In the genomic region with DNA sequence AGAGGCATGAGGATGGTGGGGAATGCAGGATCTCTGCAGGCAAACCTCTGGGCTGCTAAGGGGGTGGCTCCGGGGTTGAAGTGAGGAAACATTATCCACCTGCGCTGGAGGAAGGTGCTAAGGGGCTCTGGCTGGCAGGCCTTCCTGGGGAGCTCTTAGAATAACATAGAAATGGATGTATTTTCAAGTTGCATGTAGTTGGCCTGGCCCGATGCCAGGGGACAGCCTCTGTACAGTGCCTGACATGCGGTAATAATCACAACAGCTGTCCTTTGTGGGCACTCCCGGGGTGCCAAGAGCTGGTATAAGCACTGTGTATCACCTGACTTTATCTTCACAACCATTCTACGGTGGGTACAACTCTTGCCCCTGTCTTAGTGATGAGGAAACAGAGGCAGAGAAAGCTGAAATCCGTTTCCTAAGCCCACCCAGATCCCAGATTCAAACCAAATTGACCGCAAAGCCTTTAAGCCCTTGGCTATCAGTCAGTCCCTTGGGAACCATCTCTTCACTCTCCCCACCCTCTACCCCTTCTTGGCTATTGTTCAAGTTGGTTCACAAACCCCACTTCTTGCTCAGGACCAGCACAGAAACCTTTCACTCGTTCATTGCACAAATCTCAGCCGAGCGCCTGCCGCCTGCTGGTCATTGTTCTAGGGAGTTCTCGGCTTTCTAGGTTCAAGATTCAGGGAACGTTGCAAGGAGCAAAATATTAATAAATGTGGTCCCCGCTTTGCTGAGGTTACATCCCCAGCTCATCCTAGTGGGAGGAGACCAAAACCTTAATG, we compare ENCODE assay signal across 23 cellular contexts. TPM values are rescaled to one million over a fixed set of nuclear protein-coding genes. Genes with fewer than 3 reads are reported as not detected.
DNase-seq lines count a peak whose midpoint lies in the region; TF ChIP-seq lines count a peak whose summit lies in the region.
"Had no signal": no experiment of that assay in that cellular context is flagged by ENCODE, and none has a peak within 500 bp of the region (broad histone marks: within the 10 kb centered on the region; RNA-seq: fewer than 3 reads in every experiment).

No MANE protein-coding gene starts in this region.

- H2BK5ac ChIP-seq in H9 (ENCODE audit: insufficient read length, low read length) = no peak overlapping the region

- no CpG with 5 or more reads among the region's 15 CpGs for WGBS in H9 (ENCODE audit: extremely low coverage, insufficient read length, low lambda C conversion rate)

- no peak overlapping the region for H3K23ac ChIP-seq in H9 (ENCODE audit: insufficient read length, low read depth, low read length)

- H3K27me3 Mint-ChIP-seq in H9 (ENCODE audit: low read depth) (peaks cover 26% of the 10 kb centered on the region), glutamatergic neuron (ENCODE audit: unreplicated experiment) (peaks cover 4% of the 10 kb centered on the region)

- H3K27me3 ChIP-seq in H9 (ENCODE audit: insufficient read depth, low read length) = no peaks in the 10 kb centered on the region

- no peak overlapping the region for H2AFZ ChIP-seq in H9 (ENCODE audit: low read length)

- no peaks in the 10 kb centered on the region for H3K23me2 ChIP-seq in H9 (ENCODE audit: insufficient read length, low read depth, low read length, poor library complexity, severe bottlenecking)

- H3K4me3 Mint-ChIP-seq in H9 (no peak overlapping the region), glutamatergic neuron (ENCODE audit: unreplicated experiment) (no peak overlapping the region)
- H3K4me3 Mint-ChIP-seq: activated T-cell treated with anti-CD3 and anti-CD28 coated beads, Interleukin-2, amount 50 U/mL, for 24 hours; neural crest cell; T-helper 17 cell had no signal

- TF ChIP-seq CTCF in H9 (conservative IDR thresholded peaks at IDR 0.05) (0 out of 3 replicates have a peak, but pooled peaks have one; percentile 19), astrocyte of the spinal cord (IDR thresholded peaks at IDR 0.05; ENCODE audit: low read depth, low read length) (peak; percentile 12), glutamatergic neuron (IDR thresholded peaks at IDR 0.05; ENCODE audit: partially characterized antibody, unreplicated experiment) (no peak)

- no peak overlapping the region for H4K8ac ChIP-seq in H9 (replicated peaks; ENCODE audit: insufficient read length, low read depth, low read length)

- H4K20me1 ChIP-seq in H9 (ENCODE audit: control insufficient read depth, insufficient read depth, insufficient read length) = no peaks in the 10 kb centered on the region

- H3K9me3 ChIP-seq in H9 (ENCODE audit: control insufficient read depth, low read depth, low read length) = no peaks in the 10 kb centered on the region
- H3K9me3 ChIP-seq: SK-N-SH had no signal

- no peak overlapping the region for H3K4ac ChIP-seq in H9 (ENCODE audit: low read depth, low read length)

- in situ Hi-C loops in astrocyte of the spinal cord (cut with HindIII; ENCODE audit: low sequenced_read_pairs) = no loop called here

- no peak overlapping the region for H3T11ph ChIP-seq in H9 (ENCODE audit: low read length)

- peaks cover under 1 to 6% (median 3%) of the 10 kb centered on the region in 3 experiments; a peak in 4 of 7 replicates for H3K36me3 Mint-ChIP-seq in H9 (ENCODE audit: insufficient read depth in 1 of 3, low read depth in 3 of 3)
- H3K36me3 Mint-ChIP-seq in glutamatergic neuron (ENCODE audit: unreplicated experiment) = peaks cover 6% of the 10 kb centered on the region

- no peak overlapping the region for H4K5ac ChIP-seq in H9 (ENCODE audit: insufficient read length, low read depth, low read length)

- DNase-seq in D341Med (ENCODE audit: low spot score) = peak; percentile 2
- no peak for DNase-seq in H9
- no peak for DNase-seq in astrocyte of the spinal cord (ENCODE audit: low read depth, low spot score)
- peak; percentile 3 for DNase-seq in glutamatergic neuron
- DNase-seq in stimulated activated CD4-positive, alpha-beta T cell treated with anti-CD3 and anti-CD28 coated beads, Interleukin-4, amount 100 ng/mL, for 4 hours = no peak
- DNase-seq in AG08396 (ENCODE audit: low spot score) = no peak
- DNase-seq in GM19238 (ENCODE audit: insufficient read length, low spot score) = no peak
- DNase-seq in stimulated activated CD4-positive, alpha-beta T cell treated with anti-CD3 and anti-CD28 coated beads, Interleukin-15, amount 100 ng/mL, for 24 hours = no peak
- DNase-seq: activated CD4-positive, alpha-beta T cell treated with anti-CD3 and anti-CD28 coated beads for 4 hours; activated T-cell treated with anti-CD3 and anti-CD28 coated beads, Interleukin-2, amount 50 U/mL, for 24 hours; DND-41; NCI-H1092; NCI-H2029 treated with DMSO at 0.1 percent for 48 hours; SK-N-SH; T-helper 17 cell; trophoblast cell had no signal

- H3K4me1 Mint-ChIP-seq in H9 (peaks cover 0 to 2% of the 10 kb centered on the region in 2 experiments; a peak in 1 of 4 replicates), glutamatergic neuron (ENCODE audit: low read depth, unreplicated experiment) (no peaks in the 10 kb centered on the region)
- H3K4me1 Mint-ChIP-seq: neural crest cell, T-helper 17 cell had no signal

- no peak overlapping the region for H3K4me3 ChIP-seq in astrocyte of the spinal cord (ENCODE audit: low read depth, low read length)
- H3K4me3 ChIP-seq: lung had no signal

- H3K9me3 Mint-ChIP-seq in H9 (peaks cover 5 to 6% of the 10 kb centered on the region in 2 experiments), glutamatergic neuron (ENCODE audit: unreplicated experiment) (peaks cover 3% of the 10 kb centered on the region)
- H3K9me3 Mint-ChIP-seq: activated T-cell treated with anti-CD3 and anti-CD28 coated beads, Interleukin-2, amount 50 U/mL, for 24 hours had no signal

- H3K56ac ChIP-seq in H9 (ENCODE audit: insufficient read length, low read depth, low read length) = no peak overlapping the region

- H4K91ac ChIP-seq in H9 (ENCODE audit: insufficient read length, low read depth, low read length) = no peak overlapping the region

- no peak overlapping the region for H3K27ac ChIP-seq in H9 (ENCODE audit: insufficient read length, low read depth, low read length)

- no peak overlapping the region for H2BK20ac ChIP-seq in H9 (ENCODE audit: low read depth, low read length, poor library complexity, severe bottlenecking)

- no peak overlapping the region for H2AK5ac ChIP-seq in H9 (ENCODE audit: insufficient read length, low read length)

- no peak overlapping the region for H2BK12ac ChIP-seq in H9 (ENCODE audit: insufficient read length, low read depth, low read length)

- H3K79me2 ChIP-seq in H9 (ENCODE audit: insufficient read depth, low read length) = no peaks in the 10 kb centered on the region

- H3K4me2 ChIP-seq in H9 (ENCODE audit: insufficient read depth, insufficient read length, low read length) = no peak overlapping the region
- H3K4me2 ChIP-seq: SK-N-SH had no signal

- H3K4me1 ChIP-seq in H9 (ENCODE audit: insufficient read depth, low read length) = no peaks in the 10 kb centered on the region

- H2BK120ac ChIP-seq in H9 (ENCODE audit: low read depth, low read length, poor library complexity, severe bottlenecking) = no peak overlapping the region

- H2BK15ac ChIP-seq in H9 (ENCODE audit: low read depth, low read length) = no peak overlapping the region

- H3K14ac ChIP-seq in H9 (ENCODE audit: insufficient read depth, low read length) = no peak overlapping the region

- H3K79me1 ChIP-seq in H9 (ENCODE audit: insufficient read depth, low read depth, low read length, poor library complexity, severe bottlenecking) = no peaks in the 10 kb centered on the region

- H3K9ac ChIP-seq in H9 (ENCODE audit: extremely low read depth, insufficient read length, low read length) = no peak overlapping the region
- H3K9ac ChIP-seq: SK-N-SH had no signal

- H3K18ac ChIP-seq in H9 (ENCODE audit: insufficient read length, low read depth, low read length) = no peak overlapping the region

- no peak overlapping the region for H3K27ac Mint-ChIP-seq in H9
- no peak overlapping the region for H3K27ac Mint-ChIP-seq in glutamatergic neuron (ENCODE audit: unreplicated experiment)
- H3K27ac Mint-ChIP-seq: activated T-cell treated with anti-CD3 and anti-CD28 coated beads, Interleukin-2, amount 50 U/mL, for 24 hours; T-helper 17 cell had no signal

RNA-seq across cellular contexts. Expression of gene PADI4, which starts 30.9 kb away (rescaled TPM):
- total RNA-seq in H9 (2021) (0.13 and 0.18 TPM in 2 replicates), glutamatergic neuron (ENCODE audit: unreplicated experiment) (not detected)
- total RNA-seq: kidney epithelial cell, neural crest cell had no signal

RNA-seq across cellular contexts. Expression of gene PADI6, which starts 33.1 kb away (rescaled TPM):
- total RNA-seq in H9 (2021) (not detected in 2 replicates), glutamatergic neuron (ENCODE audit: unreplicated experiment) (not detected)
- total RNA-seq: activated CD8-positive, alpha-beta memory T cell treated with anti-CD3 and anti-CD28 coated beads for 36 hours; H4; kidney epithelial cell; lung; neural crest cell; posterior vena cava; sciatic nerve had no signal

Comparison
In these comparisons a context has a peak if more than half of its experiments do, and no peak if none do; other contexts are left out.
1. DNase-seq: peak in D341Med (single experiment) and glutamatergic neuron (single experiment); none in H9 (single experiment), astrocyte of the spinal cord (single experiment), stimulated activated CD4-positive, alpha-beta T cell treated with anti-CD3 and anti-CD28 coated beads, Interleukin-4, amount 100 ng/mL, for 4 hours (0 of 2), AG08396 (single experiment), GM19238 (single experiment) and stimulated activated CD4-positive, alpha-beta T cell treated with anti-CD3 and anti-CD28 coated beads, Interleukin-15, amount 100 ng/mL, for 24 hours (single experiment).